19 cellular contexts compared by ENCODE assay signal in genomic region chr2:96843538-96844268, GRCh38. TPM values are rescaled to one million over a fixed set of nuclear protein-coding genes. Genes with fewer than 3 reads are reported as not detected.
DNase-seq lines count a peak whose midpoint lies in the region; ATAC-seq and TF ChIP-seq lines count a peak whose summit lies in the region.
"Had no signal": no experiment of that assay in that cellular context is flagged by ENCODE, and none has a peak within 500 bp of the region (broad histone marks: within the 10 kb centered on the region; RNA-seq: fewer than 3 reads in every experiment).

Gene ANKRD23, minus strand, starts transcription at chr2:96844021. Its CDS starts 29 bp downstream, at chr2:96843992.

- H3K36me3 Mint-ChIP-seq in activated CD4-positive, alpha-beta T cell treated with anti-CD3 and anti-CD28 coated beads, Interleukin-2, amount 10 ng/mL, durations not matched to agents 7 days and 5 days (ENCODE audit: low read depth): peaks cover 27% of the 10 kb centered on the region
- H3K36me3 Mint-ChIP-seq in T-cell: peaks cover 11% of the 10 kb centered on the region

- no peak for ATAC-seq in T-cell (replicated peaks in 1 of 4)
- ATAC-seq: PC-3 had no signal

- no peaks in the 10 kb centered on the region for H3K27me3 ChIP-seq in osteoblast (ENCODE audit: insufficient read depth, low read length)
- H3K27me3 ChIP-seq: uterus had no signal

- no peak for TF ChIP-seq CTCF in osteoblast (IDR thresholded peaks at IDR 0.05; ENCODE audit: extremely low read depth, low read depth, low read length)

- no peaks in the 10 kb centered on the region for H3K79me2 ChIP-seq in osteoblast (ENCODE audit: insufficient read depth, low read length)

- no peaks in the 10 kb centered on the region for H4K20me1 ChIP-seq in osteoblast (ENCODE audit: insufficient read depth, low read length)

- intact Hi-C loops in cardiac septum (cut with DNase I): no loop called here

- H3K9me3 Mint-ChIP-seq in activated CD4-positive, alpha-beta T cell treated with anti-CD3 and anti-CD28 coated beads, Interleukin-2, amount 10 ng/mL, durations not matched to agents 7 days and 5 days: no peaks in the 10 kb centered on the region
- no peaks in the 10 kb centered on the region for H3K9me3 Mint-ChIP-seq in T-cell

- H3K27me3 Mint-ChIP-seq in activated CD4-positive, alpha-beta T cell treated with anti-CD3 and anti-CD28 coated beads, Interleukin-2, amount 10 ng/mL, durations not matched to agents 7 days and 5 days: no peaks in the 10 kb centered on the region
- no peaks in the 10 kb centered on the region for H3K27me3 Mint-ChIP-seq in T-cell

- peak within 1 kb of the TSS; percentile 15 for H3K27ac Mint-ChIP-seq in activated CD4-positive, alpha-beta T cell treated with anti-CD3 and anti-CD28 coated beads, Interleukin-2, amount 10 ng/mL, durations not matched to agents 7 days and 5 days
- peak within 1 kb of the TSS; percentile 25 to 53 for H3K27ac Mint-ChIP-seq in T-cell

- no peak within 1 kb of the TSS for H3K4me2 ChIP-seq in osteoblast (ENCODE audit: insufficient read depth, low read length)
- H3K4me2 ChIP-seq: A549 had no signal

- CTCF ChIA-PET in activated CD4-positive, alpha-beta T cell treated with anti-CD3 and anti-CD28 coated beads, Interleukin-2, amount 10 ng/mL, durations not matched to agents 7 days and 5 days (lab: Charles Lee): interaction anchor here (0.9 to 1.9 kb wide), 3 partner anchors 14 to 73 kb away, joined by 3 to 13 read pairs (median 12); partner anchors contain the start of gene ANKRD39
- CTCF ChIA-PET in T-cell (lab: Charles Lee): interaction anchor here in 1 of 2 donors (0.6 to 1.6 kb wide), 2 partner anchors 14 to 107 kb away, joined by 5 to 8 read pairs; partner anchors contain the start of gene ANKRD39

- POLR2A ChIA-PET in activated CD4-positive, alpha-beta T cell treated with anti-CD3 and anti-CD28 coated beads, Interleukin-2, amount 10 ng/mL, durations not matched to agents 7 days and 5 days (lab: Charles Lee): interaction anchor here (0.6 kb wide), 1 partner anchor 18 kb away, joined by 4 read pairs; no protein-coding TSS in a partner anchor
- POLR2A ChIA-PET in T-cell (lab: Charles Lee): no interaction called here

- peaks cover 28% of the 10 kb centered on the region for H3K4me1 Mint-ChIP-seq in activated CD4-positive, alpha-beta T cell treated with anti-CD3 and anti-CD28 coated beads, Interleukin-2, amount 10 ng/mL, durations not matched to agents 7 days and 5 days
- peaks cover 18 to 26% (median 23%) of the 10 kb centered on the region in 3 donors for H3K4me1 Mint-ChIP-seq in T-cell

- H3K27ac ChIP-seq in osteoblast (ENCODE audit: low read depth, low read length): no peak within 1 kb of the TSS
- H3K27ac ChIP-seq: A549; BLaER1 treated with 17β-estradiol and CSF1 and Interleukin-3, amounts not matched to agents 10 nM and 100 nM; uterus had no signal

- in situ Hi-C loops in KBM-7 (cut with MboI; ENCODE audit: low pct_unique_long_range_greater_than_20kb, low sequenced_read_pairs): no loop called here

- no peaks in the 10 kb centered on the region for H3K9me3 ChIP-seq in osteoblast (ENCODE audit: low read depth, low read length)
- H3K9me3 ChIP-seq: A549; BLaER1 treated with 17β-estradiol and CSF1 and Interleukin-3, amounts not matched to agents 10 nM and 100 nM; uterus had no signal

- no peak within 1 kb of the TSS for H3K4me3 Mint-ChIP-seq in activated CD4-positive, alpha-beta T cell treated with anti-CD3 and anti-CD28 coated beads, Interleukin-2, amount 10 ng/mL, durations not matched to agents 7 days and 5 days
- H3K4me3 Mint-ChIP-seq in T-cell: no peak within 1 kb of the TSS

- DNase-seq in activated CD4-positive, alpha-beta T cell treated with anti-CD3 and anti-CD28 coated beads, Interleukin-2, amount 10 ng/mL, durations not matched to agents 7 days and 5 days: no peak
- DNase-seq in activated CD4-positive, alpha-beta T cell treated with anti-CD3 and anti-CD28 coated beads for 48 hours: no peak
- DNase-seq in T-cell (no peak), cardiac septum (ENCODE audit: low spot score) (no peak), osteoblast (ENCODE audit: insufficient read length, low spot score, missing footprints) (peak; percentile 49), KBM-7 (no peak), DMS53 (lab: John Stamatoyannopoulos, UW) (no peak), GDM1 (lab: John Stamatoyannopoulos, UW) (no peak)
- DNase-seq: activated CD4-positive, alpha-beta T cell treated with anti-CD3 and anti-CD28 coated beads, Interleukin-2, amount 50 U/mL, for 48 hours; amygdala; cerebellar nuclear complex; NCI-H1105; NCI-H2171 treated with DMSO at 0.1 percent for 48 hours; NCI-H82; PC-3; stimulated activated CD4-positive, alpha-beta T cell treated with anti-CD3 and anti-CD28 coated beads, Interleukin-15, amount 100 ng/mL, for 24 hours; uterus had no signal

- H3K4me3 ChIP-seq in osteoblast (ENCODE audit: insufficient read depth, low read length): no peak within 1 kb of the TSS
- H3K4me3 ChIP-seq: A549; BLaER1 treated with 17β-estradiol and CSF1 and Interleukin-3, amounts not matched to agents 10 nM and 100 nM; uterus had no signal

- no peaks in the 10 kb centered on the region for H3K4me1 ChIP-seq in osteoblast (ENCODE audit: insufficient read depth, low read length)
- H3K4me1 ChIP-seq: A549 had no signal

- peaks cover 3% of the 10 kb centered on the region for H3K36me3 ChIP-seq in osteoblast (ENCODE audit: insufficient read depth, low read length)
- H3K36me3 ChIP-seq: uterus had no signal

- H2AFZ ChIP-seq in osteoblast (ENCODE audit: low read length): no peak within 1 kb of the TSS

RNA-seq across cellular contexts. Expression of gene ANKRD23, which starts in this region (rescaled TPM):
- total RNA-seq in activated CD4-positive, alpha-beta T cell treated with anti-CD3 and anti-CD28 coated beads, Interleukin-2, amount 10 ng/mL, durations not matched to agents 7 days and 5 days: 10 to 100 TPM; 17.0 to 17.3 TPM
- total RNA-seq in T-cell (10 to 100 TPM; 10.1 to 19.5 (median 16.4) TPM), cardiac septum (10.6 TPM), osteoblast (1.8 and 2.1 TPM in 2 replicates)
